ENCODE assay signal across 9 cellular contexts in the genomic region with DNA sequence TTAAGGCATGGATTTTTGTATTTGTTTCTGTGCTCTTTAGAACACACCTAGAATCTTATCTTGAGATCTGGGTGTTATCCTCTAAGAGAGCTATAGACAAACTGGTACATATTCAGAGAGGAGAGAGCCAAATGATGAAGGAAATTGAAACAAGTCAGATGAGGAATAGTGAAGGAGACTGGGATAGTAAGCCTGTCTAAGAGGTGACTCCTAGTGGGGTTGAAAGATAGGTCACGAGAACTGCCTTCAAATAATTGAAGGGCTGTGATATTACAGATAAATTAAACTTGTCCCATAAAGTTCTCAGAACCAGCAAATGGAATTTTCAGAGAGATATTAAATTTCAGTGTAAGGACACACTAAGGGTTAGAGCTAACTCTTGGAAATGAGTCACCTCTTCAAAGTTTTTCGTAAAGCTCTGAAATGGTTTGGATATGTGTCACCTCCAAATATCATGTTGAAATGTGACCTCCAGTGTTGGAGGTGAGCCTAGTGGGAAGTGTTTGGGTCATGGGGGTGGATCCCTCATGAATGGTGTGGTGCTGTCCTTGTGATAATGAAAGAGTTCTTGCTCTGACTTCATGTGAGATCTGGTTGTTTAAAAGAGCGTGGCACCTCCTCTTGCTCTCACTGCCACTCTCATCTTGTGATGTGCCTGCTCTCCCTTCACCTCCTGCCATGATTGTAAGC.
A peak's percentile ranks its signal among the peaks of the same experiment; 100 is the strongest.
DNase-seq lines count a peak whose midpoint lies in the region; ATAC-seq and TF ChIP-seq lines count a peak whose summit lies in the region.
"Had no signal": no experiment of that assay in that cellular context is flagged by ENCODE, and none has a peak within 500 bp of the region (broad histone marks: within the 10 kb centered on the region; RNA-seq: fewer than 3 reads in every experiment).

No MANE protein-coding gene starts in this region.

- peak overlapping the region; percentile 7 for H2AFZ ChIP-seq in osteoblast (ENCODE audit: low read length)

- CTCF ChIA-PET in CD8-positive, alpha-beta memory T cell (lab: Charles Lee): no interaction called here

- peaks cover 10% of the 10 kb centered on the region for H3K79me2 ChIP-seq in osteoblast (ENCODE audit: insufficient read depth, low read length)

- H3K27me3 ChIP-seq in CD8-positive, alpha-beta memory T cell (ENCODE audit: insufficient read depth, low read length, poor library complexity, severe bottlenecking): no peaks in the 10 kb centered on the region
- H3K27me3 ChIP-seq in osteoblast (ENCODE audit: insufficient read depth, low read length): no peaks in the 10 kb centered on the region

- no peak overlapping the region for H3K27ac ChIP-seq in CD8-positive, alpha-beta memory T cell (ENCODE audit: low read depth, low read length)
- H3K27ac ChIP-seq in osteoblast (ENCODE audit: low read depth, low read length): peak overlapping the region; percentile 74

- DNase-seq in CD8-positive, alpha-beta memory T cell: no peak
- DNase-seq in LoVo (ENCODE audit: low spot score) (peak; percentile 62), astrocyte of the spinal cord (ENCODE audit: low read depth, low spot score) (peak; percentile 94), osteoblast (ENCODE audit: insufficient read length, low spot score, missing footprints) (peak; percentile 43), endothelial cell (ENCODE audit: low spot score) (no peak), NCI-H2171 treated with DMSO at 0.1 percent for 48 hours (lab: John Stamatoyannopoulos, UW) (no peak)
- DNase-seq: NCI-H510A had no signal

- peak overlapping the region in 6 of 8 donors; percentile 1 to 93 (median 68) for H3K27ac Mint-ChIP-seq in CD8-positive, alpha-beta memory T cell
- H3K27ac Mint-ChIP-seq in endothelial cell (ENCODE audit: unreplicated experiment): no peak overlapping the region

- H3K36me3 ChIP-seq in CD8-positive, alpha-beta memory T cell (ENCODE audit: insufficient read depth, low read length): no peaks in the 10 kb centered on the region
- no peaks in the 10 kb centered on the region for H3K36me3 ChIP-seq in osteoblast (ENCODE audit: insufficient read depth, low read length)

- peak overlapping the region; percentile 49 for H3K4me2 ChIP-seq in osteoblast (ENCODE audit: insufficient read depth, low read length)

- H3K4me3 Mint-ChIP-seq in CD8-positive, alpha-beta memory T cell: no peak overlapping the region
- H3K4me3 Mint-ChIP-seq in endothelial cell (ENCODE audit: unreplicated experiment): no peak overlapping the region

- peaks cover 0 to 13% (median 8%) of the 10 kb centered on the region in 3 donors for H3K36me3 Mint-ChIP-seq in CD8-positive, alpha-beta memory T cell
- H3K36me3 Mint-ChIP-seq in endothelial cell (ENCODE audit: low read depth, unreplicated experiment): no peaks in the 10 kb centered on the region

- no peak overlapping the region for H3K4me3 ChIP-seq in CD8-positive, alpha-beta memory T cell (ENCODE audit: low read length)
- H3K4me3 ChIP-seq in astrocyte of the spinal cord (ENCODE audit: low read depth, low read length) (no peak overlapping the region), osteoblast (ENCODE audit: insufficient read depth, low read length) (no peak overlapping the region)

- peaks cover 13 to 28% (median 25%) of the 10 kb centered on the region in 3 donors for H3K4me1 Mint-ChIP-seq in CD8-positive, alpha-beta memory T cell
- H3K4me1 Mint-ChIP-seq in endothelial cell (ENCODE audit: unreplicated experiment): no peaks in the 10 kb centered on the region

- H4K20me1 ChIP-seq in osteoblast (ENCODE audit: insufficient read depth, low read length): no peaks in the 10 kb centered on the region

- H3K9me3 ChIP-seq in CD8-positive, alpha-beta memory T cell (ENCODE audit: low read length): no peaks in the 10 kb centered on the region
- H3K9me3 ChIP-seq in osteoblast (ENCODE audit: low read depth, low read length): no peaks in the 10 kb centered on the region

- H3K4me1 ChIP-seq in CD8-positive, alpha-beta memory T cell (ENCODE audit: insufficient read depth, low read length): no peaks in the 10 kb centered on the region
- H3K4me1 ChIP-seq in osteoblast (ENCODE audit: insufficient read depth, low read length): peaks cover 23% of the 10 kb centered on the region

- H3K27me3 Mint-ChIP-seq in CD8-positive, alpha-beta memory T cell: no peaks in the 10 kb centered on the region
- H3K27me3 Mint-ChIP-seq in endothelial cell (ENCODE audit: unreplicated experiment): no peaks in the 10 kb centered on the region

- no peaks in the 10 kb centered on the region for H3K9me3 Mint-ChIP-seq in CD8-positive, alpha-beta memory T cell
- no peaks in the 10 kb centered on the region for H3K9me3 Mint-ChIP-seq in endothelial cell (ENCODE audit: unreplicated experiment)

- ATAC-seq in GM19395 (IDR thresholded peaks at IDR 0.05; ENCODE audit: unreplicated experiment) (no peak), HG03159 (IDR thresholded peaks at IDR 0.05; ENCODE audit: unreplicated experiment) (no peak)

- POLR2A ChIA-PET in CD8-positive, alpha-beta memory T cell (lab: Charles Lee): no interaction called here

- in situ Hi-C loops in astrocyte of the spinal cord (cut with HindIII; ENCODE audit: low sequenced_read_pairs): no loop called here

- TF ChIP-seq CTCF in astrocyte of the spinal cord (IDR thresholded peaks at IDR 0.05; ENCODE audit: low read depth, low read length) (no peak), osteoblast (IDR thresholded peaks at IDR 0.05; ENCODE audit: extremely low read depth, low read depth, low read length) (no peak), endothelial cell (IDR thresholded peaks at IDR 0.05; ENCODE audit: unreplicated experiment) (no peak)

Comparison
In these comparisons a context has a peak if more than half of its experiments do, and no peak if none do; other contexts are left out.
1. DNase-seq: peak in LoVo (single experiment), astrocyte of the spinal cord (single experiment) and osteoblast (single experiment); none in CD8-positive, alpha-beta memory T cell (0 of 5), endothelial cell (single experiment) and NCI-H2171 treated with DMSO at 0.1 percent for 48 hours (single experiment).